ENCODE assay signal across 8 cellular contexts in the genomic region with DNA sequence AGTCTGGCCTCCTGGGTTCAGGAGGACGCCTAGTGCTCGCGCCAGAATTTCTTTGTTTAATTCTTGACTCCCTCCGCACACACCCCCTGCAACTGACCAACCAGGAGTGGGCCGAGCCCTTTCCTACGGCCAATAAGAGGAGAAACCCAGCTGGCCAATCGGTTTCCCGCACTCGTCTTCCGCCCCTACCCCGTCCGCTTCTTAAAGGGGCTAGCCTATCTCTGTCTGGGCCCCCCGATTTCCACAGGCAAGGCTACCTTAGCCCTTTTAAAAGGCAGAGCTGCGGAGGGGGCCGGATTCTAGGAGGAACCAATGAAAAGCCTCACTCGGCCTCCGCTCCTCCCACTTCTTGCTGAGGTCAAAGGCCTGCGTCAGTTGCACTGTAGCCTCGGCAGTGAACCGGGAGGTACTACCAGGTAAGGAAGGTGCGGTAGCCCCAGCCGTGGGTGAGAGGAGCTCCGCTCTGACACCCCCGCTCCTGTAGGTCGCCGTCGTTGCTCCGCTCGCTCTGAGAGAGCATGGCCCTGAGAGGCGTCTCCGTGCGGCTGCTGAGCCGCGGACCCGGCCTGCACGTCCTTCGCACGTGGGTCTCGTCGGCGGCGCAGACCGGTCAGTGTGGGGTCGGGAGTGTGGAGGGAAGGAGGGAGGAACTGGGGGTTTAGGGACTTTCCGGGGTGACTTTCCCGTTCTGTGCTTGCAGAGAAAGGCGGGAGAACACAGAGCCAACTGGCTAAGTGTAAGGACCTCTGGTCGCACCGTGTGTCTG. TPM values are rescaled to one million over a fixed set of nuclear protein-coding genes. Genes with fewer than 3 reads are reported as not detected.
DNase-seq lines count a peak whose midpoint lies in the region; ATAC-seq, FAIRE-seq and TF ChIP-seq lines count a peak whose summit lies in the region.

A gene (plus strand): TSS at position 374 of the 766 bp plus-strand sequence. CDS start 145 bp downstream, at position 519.

- ATAC-seq in GM19395 (IDR thresholded peaks at IDR 0.05; ENCODE audit: unreplicated experiment) (peak; percentile 91), HG03571 (IDR thresholded peaks at IDR 0.05; ENCODE audit: unreplicated experiment) (peak; percentile 82), HepG2 (peak; percentile 94)

- intact Hi-C loops in CD14-positive monocyte (cut with micrococcal nuclease) (loop anchor here in 1 of 2 donors (5.0 kb wide), 1 partner anchor 41 kb away; a partner anchor contains a TSS), HepG2 (cut with micrococcal nuclease; ENCODE audit: unreplicated experiment) (no loop called here)
- intact Hi-C loops in activated CD4-positive, alpha-beta memory T cell treated with anti-CD3 and anti-CD28 coated beads for 36 hours (cut with micrococcal nuclease): loop anchor here (1.0 kb wide), 2 partner anchors 28 to 47 kb away; a partner anchor contains a TSS

- WGBS in HepG2 (ENCODE audit: low lambda C conversion rate): under 1% methylated on average over 28 of the region's 49 CpGs

- no peak for TF ChIP-seq CTCF in CD14-positive monocyte (IDR thresholded peaks at IDR 0.05)
- peak; percentile 10; the same call in 1 of the 2 replicates for TF ChIP-seq CTCF in HepG2 (CRISPR knock-in tag; IDR thresholded peaks at IDR 0.05)

- no TSS peak for BruUV-seq in HepG2 (replicated peaks; lab: Mats Ljungman, UMichigan)

- no peaks in the 10 kb centered on the region for H3K9me3 ChIP-seq in HepG2 (ENCODE audit: low read length)

- peak within 1 kb of the TSS; percentile 67 to 95 (median 94) for H3K4me3 ChIP-seq in HepG2 (replicated peaks in 1 of 3; ENCODE audit: insufficient read depth in 1 of 3, low read depth in 2 of 3, low read length in 3 of 3)

- H3K27ac ChIP-seq in HepG2 (ENCODE audit: extremely low read length, insufficient read depth, low read length): peak within 1 kb of the TSS; percentile 84

- TF ChIP-seq EP300 in HepG2 (IDR thresholded peaks at IDR 0.05; ENCODE audit: low read depth in 2 of 2, low read length in 2 of 2) (no peak), HepG2 (CRISPR knock-in tag; IDR thresholded peaks at IDR 0.05; ENCODE audit: borderline replicate concordance) (no peak)

- peaks cover 0 to 15% of the 10 kb centered on the region in 2 experiments; a peak in 3 of 5 replicates for H3K27me3 ChIP-seq in HepG2 (ENCODE audit: control insufficient read depth in 1 of 2, insufficient read depth in 2 of 2, low read length in 2 of 2)

- peak; percentile 99 for FAIRE-seq in HepG2 (lab: Jason Lieb, UNC)

- CTCF ChIA-PET in activated CD4-positive, alpha-beta memory T cell treated with anti-CD3 and anti-CD28 coated beads for 36 hours (lab: Charles Lee): interaction anchor here (0.7 to 2.0 kb wide), 13 partner anchors 9 to 219 kb away, joined by 3 to 19 read pairs (median 4); a partner anchor contains a TSS
- CTCF ChIA-PET in HepG2 (lab: Yijun Ruan, JAX; ENCODE audit: low intra/inter-chr PET ratio, low total read pairs): no interaction called here

- H3K4me1 ChIP-seq in HepG2 (ENCODE audit: insufficient read depth, low read length): peaks cover 43% of the 10 kb centered on the region

- peak within 1 kb of the TSS; percentile 80 to 94 (median 89) for H3K27ac Mint-ChIP-seq in CD14-positive monocyte
- peak within 1 kb of the TSS; percentile 81 for H3K27ac Mint-ChIP-seq in activated CD4-positive, alpha-beta memory T cell treated with anti-CD3 and anti-CD28 coated beads for 36 hours

- peaks cover 24% of the 10 kb centered on the region for H3K4me1 Mint-ChIP-seq in CD14-positive monocyte
- peaks cover 29% of the 10 kb centered on the region for H3K4me1 Mint-ChIP-seq in activated CD4-positive, alpha-beta memory T cell treated with anti-CD3 and anti-CD28 coated beads for 36 hours (ENCODE audit: low read depth)

- H4K20me1 ChIP-seq in HepG2 (ENCODE audit: insufficient read depth, low read length): no peaks in the 10 kb centered on the region

- peaks cover 22 to 26% of the 10 kb centered on the region in 2 donors for H3K36me3 Mint-ChIP-seq in CD14-positive monocyte
- peaks cover 8% of the 10 kb centered on the region for H3K36me3 Mint-ChIP-seq in activated CD4-positive, alpha-beta memory T cell treated with anti-CD3 and anti-CD28 coated beads for 36 hours

- H3K4me2 ChIP-seq in HepG2 (ENCODE audit: low read depth, low read length): peak within 1 kb of the TSS; percentile 97

- POLR2A ChIA-PET in activated CD4-positive, alpha-beta memory T cell treated with anti-CD3 and anti-CD28 coated beads for 36 hours (lab: Charles Lee): interaction anchor here (0.6 to 1.4 kb wide), 11 partner anchors 8 to 732 kb away, joined by 3 to 6 read pairs (median 4); a partner anchor contains a TSS
- POLR2A ChIA-PET in HepG2 (lab: Yijun Ruan, JAX): interaction anchor here (0.5 to 2.2 kb wide), 22 partner anchors 9 to 1141 kb away, joined by 3 to 26 read pairs (median 6); a partner anchor contains a TSS

- no peak within 1 kb of the TSS for H2AFZ ChIP-seq in HepG2 (ENCODE audit: low read length)

- H3K79me2 ChIP-seq in HepG2 (ENCODE audit: insufficient read depth, low read length): peaks cover 8% of the 10 kb centered on the region

- peaks cover 8 to 15% of the 10 kb centered on the region in 2 experiments; a peak in 4 of 5 replicates for H3K36me3 ChIP-seq in HepG2 (replicated peaks in 1 of 2; ENCODE audit: control insufficient read depth in 1 of 2, insufficient read depth in 2 of 2, low read length in 2 of 2)

- DNase-seq in CD14-positive monocyte (ENCODE audit: low spot score) (peak; percentile 98), NCI-H82 treated with DMSO at 0.1 percent for 48 hours (lab: John Stamatoyannopoulos, UW; ENCODE audit: unreplicated experiment) (peak; percentile 100), dermis microvascular lymphatic vessel endothelial cell (ENCODE audit: low read depth in 2 of 2) (peak; percentile 96 to 99), HepG2 (ENCODE audit: low spot score) (peak; percentile 99)
- DNase-seq in activated CD4-positive, alpha-beta memory T cell treated with anti-CD3 and anti-CD28 coated beads for 36 hours: peak; percentile 98
- peak; percentile 92 for DNase-seq in stimulated activated CD4-positive, alpha-beta T cell treated with anti-CD3 and anti-CD28 coated beads, Interleukin-4, amount 100 ng/mL, for 1 hour

- peak; percentile 95 for TF ChIP-seq POLR2A in HepG2 (IDR thresholded peaks at IDR 0.05; ENCODE audit: insufficient read depth in 1 of 2, low read depth in 2 of 2, low read length in 2 of 2)

- H3K4me3 Mint-ChIP-seq in CD14-positive monocyte: peak within 1 kb of the TSS; percentile 89 to 94
- H3K4me3 Mint-ChIP-seq in activated CD4-positive, alpha-beta memory T cell treated with anti-CD3 and anti-CD28 coated beads for 36 hours: peak within 1 kb of the TSS; percentile 99

- TF ChIP-seq RAD21 in HepG2 (CRISPR knock-in tag; IDR thresholded peaks at IDR 0.05): no peak

- no peaks in the 10 kb centered on the region for H3K9me3 Mint-ChIP-seq in CD14-positive monocyte
- H3K9me3 Mint-ChIP-seq in activated CD4-positive, alpha-beta memory T cell treated with anti-CD3 and anti-CD28 coated beads for 36 hours: no peaks in the 10 kb centered on the region

- H3K9ac ChIP-seq in HepG2 (ENCODE audit: insufficient read depth, low read depth, low read length): peak within 1 kb of the TSS; percentile 80

- in situ Hi-C loops in HepG2 (cut with HindIII; ENCODE audit: extremely low pct_ligation_motif_present, low pct_unique_long_range_greater_than_20kb): no loop called here

- H3K27me3 Mint-ChIP-seq in CD14-positive monocyte (ENCODE audit: low read depth in 3 of 3): peaks cover 7 to 14% (median 11%) of the 10 kb centered on the region in 3 donors
- no peaks in the 10 kb centered on the region for H3K27me3 Mint-ChIP-seq in activated CD4-positive, alpha-beta memory T cell treated with anti-CD3 and anti-CD28 coated beads for 36 hours

TF ChIP-seq in HepG2, 621 proteins besides CTCF, POLR2A, EP300 and RAD21 (continues in another document):
- TF ChIP-seq, protein P1, sequence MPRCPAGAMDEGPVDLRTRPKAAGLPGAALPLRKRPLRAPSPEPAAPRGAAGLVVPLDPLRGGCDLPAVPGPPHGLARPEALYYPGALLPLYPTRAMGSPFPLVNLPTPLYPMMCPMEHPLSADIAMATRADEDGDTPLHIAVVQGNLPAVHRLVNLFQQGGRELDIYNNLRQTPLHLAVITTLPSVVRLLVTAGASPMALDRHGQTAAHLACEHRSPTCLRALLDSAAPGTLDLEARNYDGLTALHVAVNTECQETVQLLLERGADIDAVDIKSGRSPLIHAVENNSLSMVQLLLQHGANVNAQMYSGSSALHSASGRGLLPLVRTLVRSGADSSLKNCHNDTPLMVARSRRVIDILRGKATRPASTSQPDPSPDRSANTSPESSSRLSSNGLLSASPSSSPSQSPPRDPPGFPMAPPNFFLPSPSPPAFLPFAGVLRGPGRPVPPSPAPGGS (CRISPR knock-in tag; IDR thresholded peaks at IDR 0.05): no peak; the same call in 1 of the 2 replicates
- TF ChIP-seq U2AF2 (IDR thresholded peaks at IDR 0.05; ENCODE audit: low read depth, low read length) (no peak), ZFY (CRISPR knock-in tag; IDR thresholded peaks at IDR 0.05) (peak; percentile 67; the same call in 1 of the 2 replicates)

RNA-seq across cellular contexts. Expression of the gene that starts here (rescaled TPM):
- 1 to 10 TPM; 7.3 to 9.6 TPM for polyA plus RNA-seq in CD14-positive monocyte
- 10 to 100 TPM; 33.6 to 34.4 TPM for total RNA-seq in activated CD4-positive, alpha-beta memory T cell treated with anti-CD3 and anti-CD28 coated beads for 36 hours
- total RNA-seq in dermis microvascular lymphatic vessel endothelial cell: 18.9 and 20.4 TPM in 2 replicates
- 35.0 and 38.0 TPM in 2 replicates for total RNA-seq in HepG2 (2016; rRNA removed; fragmentation: Illumina TruSeq; extraction: Trizol)
- 6.4 and 7.1 TPM in 2 replicates for total RNA-seq in HepG2 (2016; cell fraction: cytosol; rRNA removed; fragmentation: Illumina TruSeq; extraction: Trizol; ENCODE audit: low read depth)
- total RNA-seq in HepG2 (2016; cell fraction: insoluble cytoplasmic fraction; rRNA removed; fragmentation: Illumina TruSeq; extraction: Trizol): 32.3 and 35.4 TPM in 2 replicates
- total RNA-seq in HepG2 (2016; cell fraction: membrane; rRNA removed; fragmentation: Illumina TruSeq; extraction: Trizol): 8.5 and 8.8 TPM in 2 replicates
- 27.9 and 29.6 TPM in 2 replicates for total RNA-seq in HepG2 (2016; cell fraction: nucleus; rRNA removed; fragmentation: Illumina TruSeq; extraction: Trizol)
- polyA plus RNA-seq in HepG2 (2011; rRNA removed): 15.1 and 16.4 TPM in 2 replicates
- polyA plus RNA-seq in HepG2 (2011; cell fraction: cytosol; rRNA removed): 20.4 and 29.2 TPM in 2 replicates
- 66.4 and 76.8 TPM in 2 replicates for polyA plus RNA-seq in HepG2 (2011; cell fraction: nucleus; rRNA removed)
- 12.5 and 15.0 TPM in 2 replicates for polyA plus RNA-seq in HepG2 (2012)
- 4.3 and 4.6 TPM in 2 replicates for polyA plus RNA-seq in HepG2 (2016; cell fraction: cytosol; fragmentation: Illumina TruSeq; extraction: Trizol; ENCODE audit: low read depth)
- 30.7 and 35.1 TPM in 2 replicates for polyA plus RNA-seq in HepG2 (2016; cell fraction: insoluble cytoplasmic fraction; fragmentation: Illumina TruSeq; extraction: Trizol; ENCODE audit: low read depth)
- 6.1 and 7.3 TPM in 2 replicates for polyA plus RNA-seq in HepG2 (2016; cell fraction: membrane; fragmentation: Illumina TruSeq; extraction: Trizol; ENCODE audit: low read depth)
- polyA plus RNA-seq in HepG2 (2016; cell fraction: nucleus; fragmentation: Illumina TruSeq; extraction: Trizol; ENCODE audit: insufficient read depth, low read depth): 59.5 and 61.0 TPM in 2 replicates
- 19.4 and 29.1 TPM in 2 replicates for polyA minus RNA-seq in HepG2 (2011; rRNA and poly(A)+ RNA removed; ENCODE audit: low replicate concordance)
- 9.4 TPM in 2 replicates for polyA minus RNA-seq in HepG2 (2011; cell fraction: cytosol; rRNA and poly(A)+ RNA removed)
- 18.4 and 21.8 TPM in 2 replicates for polyA minus RNA-seq in HepG2 (2011; cell fraction: nucleus; rRNA and poly(A)+ RNA removed)

Comparison
In these comparisons a context has a peak if more than half of its experiments do, and no peak if none do; other contexts are left out.
1. Peak in every context shown above with its lines: DNase-seq, ATAC-seq, H3K4me3 ChIP-seq and H3K27ac ChIP-seq.